ENCODE assay signal across 12 cellular contexts in the genomic region with DNA sequence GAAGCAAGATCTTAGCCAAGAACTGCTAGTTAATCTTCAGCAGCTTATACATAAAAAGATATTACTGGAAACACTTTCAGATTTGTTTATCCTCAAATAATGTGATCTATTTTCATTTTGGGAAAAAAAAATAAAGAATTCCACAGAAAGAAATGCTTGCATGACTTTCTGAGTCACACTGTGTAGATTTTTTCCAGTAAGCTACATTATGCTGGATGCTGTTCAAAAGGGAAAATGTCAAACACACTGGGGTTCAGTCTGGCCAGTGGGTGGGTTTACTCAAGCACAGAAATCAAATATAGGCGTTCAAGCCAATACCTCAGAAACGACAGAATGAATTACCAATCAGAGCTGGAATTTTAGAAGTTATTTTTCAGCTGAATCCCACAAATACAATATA.
DNase-seq lines count a peak whose midpoint lies in the region; ATAC-seq and TF ChIP-seq lines count a peak whose summit lies in the region.
"Had no signal": no experiment of that assay in that cellular context is flagged by ENCODE, and none has a peak within 500 bp of the region (broad histone marks: within the 10 kb centered on the region; RNA-seq: fewer than 3 reads in every experiment).

No MANE protein-coding gene starts in this region.

- peak overlapping the region; percentile 1; the same call in 1 of the 2 replicates for H3K4me3 ChIP-seq in MG63
- H3K4me3 ChIP-seq: BLaER1, upper lobe of left lung had no signal

- H3K27ac ChIP-seq in epithelial cell of prostate = peak overlapping the region; percentile 16
- H3K27ac ChIP-seq: BLaER1, upper lobe of left lung had no signal

- H3K27me3 ChIP-seq in MG63 = no peaks in the 10 kb centered on the region
- H3K27me3 ChIP-seq: BLaER1, upper lobe of left lung had no signal

- intact Hi-C loops in posterior vena cava (cut with DNase I) = loop anchor here in 1 of 2 donors (10.0 kb wide), 1 partner anchor 1726 kb away; no protein-coding TSS in a partner anchor
- intact Hi-C loops in head of caudate nucleus (cut with DNase I) = no loop called here

- peak; percentile 57 for DNase-seq in AG08395 (ENCODE audit: low spot score)
- DNase-seq in MG63 = peak; percentile 28
- no peak for DNase-seq in epithelial cell of prostate (ENCODE audit: low read depth, low spot score)
- DNase-seq in middle frontal gyrus (ENCODE audit: extremely low spot score, low spot score) = peak; percentile 40
- no peak for DNase-seq in posterior vena cava (ENCODE audit: low spot score)
- no peak for DNase-seq in GM13976 (ENCODE audit: low spot score)
- DNase-seq in head of caudate nucleus = no peak
- DNase-seq: activated naive CD8-positive, alpha-beta T cell treated with anti-CD3 and anti-CD28 coated beads for 36 hours; upper lobe of left lung had no signal

- no peak for TF ChIP-seq CTCF in GM13976 (IDR thresholded peaks at IDR 0.05; ENCODE audit: borderline replicate concordance, control extremely low read depth, extremely low read depth, insufficient read depth, missing control alignments)

- in situ Hi-C loops in GM13976 (cut with MboI; ENCODE audit: low sequenced_read_pairs, unreplicated experiment) = no loop called here

- ATAC-seq in HG03095 (IDR thresholded peaks at IDR 0.05; ENCODE audit: unreplicated experiment) = no peak
- ATAC-seq: sciatic nerve had no signal

- peaks cover 3% of the 10 kb centered on the region; the same call in 1 of the 2 replicates for H3K9me3 ChIP-seq in MG63
- H3K9me3 ChIP-seq: BLaER1, upper lobe of left lung had no signal

- no peaks in the 10 kb centered on the region for H3K36me3 ChIP-seq in MG63
- H3K36me3 ChIP-seq: BLaER1, upper lobe of left lung had no signal

Comparison
In these comparisons a context has a peak if more than half of its experiments do, and no peak if none do; other contexts are left out.
1. DNase-seq: peak in AG08395 (single experiment), MG63 (single experiment) and middle frontal gyrus (single experiment); none in epithelial cell of prostate (single experiment), posterior vena cava (single experiment), GM13976 (single experiment) and head of caudate nucleus (0 of 42).